In the genomic region with DNA sequence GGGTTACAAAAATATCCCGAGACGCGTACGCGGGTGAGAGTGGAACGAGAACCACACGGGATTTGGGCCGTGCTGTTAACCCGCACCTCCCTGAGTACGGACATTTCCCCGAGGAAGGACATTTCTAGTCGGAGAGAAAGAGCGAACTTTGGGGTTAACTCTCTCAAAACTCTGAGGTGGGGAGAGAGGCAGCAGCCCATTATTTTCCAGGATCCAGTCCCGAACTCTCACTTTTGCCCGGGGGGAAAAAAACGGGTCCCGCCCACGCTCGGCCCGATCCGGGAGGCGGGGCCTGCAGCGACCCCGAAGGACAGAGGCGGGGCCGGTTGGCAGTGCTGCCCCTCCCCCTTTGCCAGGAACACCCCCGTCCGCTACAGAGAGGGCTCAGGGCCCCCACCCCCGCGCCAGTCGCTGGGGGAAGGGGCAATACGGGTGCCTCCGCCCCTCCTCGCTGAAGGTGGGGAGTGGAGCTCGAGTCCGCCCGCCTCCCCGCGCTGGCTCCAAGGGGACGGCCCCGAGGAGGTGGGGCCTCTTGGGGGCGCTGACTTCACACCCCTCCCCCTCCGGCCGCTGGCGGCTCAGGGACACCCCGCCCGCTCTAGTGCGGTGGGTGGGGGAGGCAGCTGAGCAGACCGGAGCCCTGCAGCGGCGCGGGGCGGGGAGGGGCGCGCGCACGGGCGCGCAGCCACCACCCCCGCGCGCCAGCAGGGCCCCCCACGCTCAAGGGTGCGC, we compare ENCODE assay signal across 1 cellular context.
TF ChIP-seq lines count a peak whose summit lies in the region.

No MANE protein-coding gene starts in this region.

TF ChIP-seq in WTC11, 78 proteins besides CTCF, POLR2A, EP300 and RAD21 (continued from another document):
- TF ChIP-seq, protein P1, sequence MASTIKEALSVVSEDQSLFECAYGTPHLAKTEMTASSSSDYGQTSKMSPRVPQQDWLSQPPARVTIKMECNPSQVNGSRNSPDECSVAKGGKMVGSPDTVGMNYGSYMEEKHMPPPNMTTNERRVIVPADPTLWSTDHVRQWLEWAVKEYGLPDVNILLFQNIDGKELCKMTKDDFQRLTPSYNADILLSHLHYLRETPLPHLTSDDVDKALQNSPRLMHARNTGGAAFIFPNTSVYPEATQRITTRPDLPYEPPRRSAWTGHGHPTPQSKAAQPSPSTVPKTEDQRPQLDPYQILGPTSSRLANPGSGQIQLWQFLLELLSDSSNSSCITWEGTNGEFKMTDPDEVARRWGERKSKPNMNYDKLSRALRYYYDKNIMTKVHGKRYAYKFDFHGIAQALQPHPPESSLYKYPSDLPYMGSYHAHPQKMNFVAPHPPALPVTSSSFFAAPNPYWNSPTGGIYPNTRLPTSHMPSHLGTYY (CRISPR knock-in tag; IDR thresholded peaks at IDR 0.05): peak; percentile 7; the same call in 1 of the 2 replicates
- peak; percentile 29; the same call in 1 of the 2 replicates for TF ChIP-seq ETV6 (CRISPR knock-in tag; IDR thresholded peaks at IDR 0.05)
- TF ChIP-seq MYBL2 (CRISPR knock-in tag; IDR thresholded peaks at IDR 0.05): peak; percentile 96; the same call in 1 of the 2 replicates
- TF ChIP-seq, protein P2, sequence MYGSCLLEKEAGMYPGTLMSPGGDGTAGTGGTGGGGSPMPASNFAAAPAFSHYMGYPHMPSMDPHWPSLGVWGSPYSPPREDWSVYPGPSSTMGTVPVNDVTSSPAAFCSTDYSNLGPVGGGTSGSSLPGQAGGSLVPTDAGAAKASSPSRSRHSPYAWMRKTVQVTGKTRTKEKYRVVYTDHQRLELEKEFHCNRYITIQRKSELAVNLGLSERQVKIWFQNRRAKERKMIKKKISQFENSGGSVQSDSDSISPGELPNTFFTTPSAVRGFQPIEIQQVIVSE (CRISPR knock-in tag; IDR thresholded peaks at IDR 0.05; ENCODE audit: borderline replicate concordance): no peak
- TF ChIP-seq TEAD1 (CRISPR knock-in tag; IDR thresholded peaks at IDR 0.05): 0 out of 2 replicates have a peak, but pooled peaks have one; percentile 41
- TF ChIP-seq PRRX2 (CRISPR knock-in tag; IDR thresholded peaks at IDR 0.05): peak; percentile 38; the same call in 1 of the 2 replicates
- 0 out of 2 replicates have a peak, but pooled peaks have one; percentile 56 for TF ChIP-seq ZNF232 (CRISPR knock-in tag; IDR thresholded peaks at IDR 0.05)
- peak; percentile 58; the same call in 1 of the 2 replicates for TF ChIP-seq CREM (CRISPR knock-in tag; IDR thresholded peaks at IDR 0.05)
- TF ChIP-seq FOXP1 (CRISPR knock-in tag; IDR thresholded peaks at IDR 0.05; ENCODE audit: borderline replicate concordance): peak; percentile 41; the same call in 1 of the 2 replicates
- TF ChIP-seq SMAD3 (CRISPR knock-in tag; IDR thresholded peaks at IDR 0.05; ENCODE audit: borderline replicate concordance): peak; percentile 66; the same call in 1 of the 2 replicates
- TF ChIP-seq, protein P3, sequence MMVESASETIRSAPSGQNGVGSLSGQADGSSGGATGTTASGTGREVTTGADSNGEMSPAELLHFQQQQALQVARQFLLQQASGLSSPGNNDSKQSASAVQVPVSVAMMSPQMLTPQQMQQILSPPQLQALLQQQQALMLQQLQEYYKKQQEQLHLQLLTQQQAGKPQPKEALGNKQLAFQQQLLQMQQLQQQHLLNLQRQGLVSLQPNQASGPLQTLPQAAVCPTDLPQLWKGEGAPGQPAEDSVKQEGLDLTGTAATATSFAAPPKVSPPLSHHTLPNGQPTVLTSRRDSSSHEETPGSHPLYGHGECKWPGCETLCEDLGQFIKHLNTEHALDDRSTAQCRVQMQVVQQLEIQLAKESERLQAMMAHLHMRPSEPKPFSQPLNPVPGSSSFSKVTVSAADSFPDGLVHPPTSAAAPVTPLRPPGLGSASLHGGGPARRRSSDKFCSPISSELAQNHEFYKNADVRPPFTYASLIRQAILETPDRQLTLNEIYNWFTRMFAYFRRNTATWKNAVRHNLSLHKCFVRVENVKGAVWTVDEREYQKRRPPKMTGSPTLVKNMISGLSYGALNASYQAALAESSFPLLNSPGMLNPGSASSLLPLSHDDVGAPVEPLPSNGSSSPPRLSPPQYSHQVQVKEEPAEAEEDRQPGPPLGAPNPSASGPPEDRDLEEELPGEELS (CRISPR knock-in tag; IDR thresholded peaks at IDR 0.05): peak; percentile 71; the same call in 1 of the 2 replicates
- no peak for TF ChIP-seq ZNF138 (CRISPR knock-in tag; conservative IDR thresholded peaks at IDR 0.05)
- TF ChIP-seq NFATC4 (CRISPR knock-in tag; IDR thresholded peaks at IDR 0.05): peak; percentile 64; the same call in 1 of the 2 replicates
- TF ChIP-seq CREB1 (CRISPR knock-in tag; IDR thresholded peaks at IDR 0.05): no peak
- TF ChIP-seq NFYB (CRISPR knock-in tag; conservative IDR thresholded peaks at IDR 0.05; ENCODE audit: low read depth): no peak
- TF ChIP-seq, protein P4, sequence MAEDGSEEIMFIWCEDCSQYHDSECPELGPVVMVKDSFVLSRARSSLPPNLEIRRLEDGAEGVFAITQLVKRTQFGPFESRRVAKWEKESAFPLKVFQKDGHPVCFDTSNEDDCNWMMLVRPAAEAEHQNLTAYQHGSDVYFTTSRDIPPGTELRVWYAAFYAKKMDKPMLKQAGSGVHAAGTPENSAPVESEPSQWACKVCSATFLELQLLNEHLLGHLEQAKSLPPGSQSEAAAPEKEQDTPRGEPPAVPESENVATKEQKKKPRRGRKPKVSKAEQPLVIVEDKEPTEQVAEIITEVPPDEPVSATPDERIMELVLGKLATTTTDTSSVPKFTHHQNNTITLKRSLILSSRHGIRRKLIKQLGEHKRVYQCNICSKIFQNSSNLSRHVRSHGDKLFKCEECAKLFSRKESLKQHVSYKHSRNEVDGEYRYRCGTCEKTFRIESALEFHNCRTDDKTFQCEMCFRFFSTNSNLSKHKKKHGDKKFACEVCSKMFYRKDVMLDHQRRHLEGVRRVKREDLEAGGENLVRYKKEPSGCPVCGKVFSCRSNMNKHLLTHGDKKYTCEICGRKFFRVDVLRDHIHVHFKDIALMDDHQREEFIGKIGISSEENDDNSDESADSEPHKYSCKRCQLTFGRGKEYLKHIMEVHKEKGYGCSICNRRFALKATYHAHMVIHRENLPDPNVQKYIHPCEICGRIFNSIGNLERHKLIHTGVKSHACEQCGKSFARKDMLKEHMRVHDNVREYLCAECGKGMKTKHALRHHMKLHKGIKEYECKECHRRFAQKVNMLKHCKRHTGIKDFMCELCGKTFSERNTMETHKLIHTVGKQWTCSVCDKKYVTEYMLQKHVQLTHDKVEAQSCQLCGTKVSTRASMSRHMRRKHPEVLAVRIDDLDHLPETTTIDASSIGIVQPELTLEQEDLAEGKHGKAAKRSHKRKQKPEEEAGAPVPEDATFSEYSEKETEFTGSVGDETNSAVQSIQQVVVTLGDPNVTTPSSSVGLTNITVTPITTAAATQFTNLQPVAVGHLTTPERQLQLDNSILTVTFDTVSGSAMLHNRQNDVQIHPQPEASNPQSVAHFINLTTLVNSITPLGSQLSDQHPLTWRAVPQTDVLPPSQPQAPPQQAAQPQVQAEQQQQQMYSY (CRISPR knock-in tag; IDR thresholded peaks at IDR 0.05): 0 out of 2 replicates have a peak, but pooled peaks have one; percentile 13
- TF ChIP-seq, protein P5, sequence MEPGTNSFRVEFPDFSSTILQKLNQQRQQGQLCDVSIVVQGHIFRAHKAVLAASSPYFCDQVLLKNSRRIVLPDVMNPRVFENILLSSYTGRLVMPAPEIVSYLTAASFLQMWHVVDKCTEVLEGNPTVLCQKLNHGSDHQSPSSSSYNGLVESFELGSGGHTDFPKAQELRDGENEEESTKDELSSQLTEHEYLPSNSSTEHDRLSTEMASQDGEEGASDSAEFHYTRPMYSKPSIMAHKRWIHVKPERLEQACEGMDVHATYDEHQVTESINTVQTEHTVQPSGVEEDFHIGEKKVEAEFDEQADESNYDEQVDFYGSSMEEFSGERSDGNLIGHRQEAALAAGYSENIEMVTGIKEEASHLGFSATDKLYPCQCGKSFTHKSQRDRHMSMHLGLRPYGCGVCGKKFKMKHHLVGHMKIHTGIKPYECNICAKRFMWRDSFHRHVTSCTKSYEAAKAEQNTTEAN (CRISPR knock-in tag; IDR thresholded peaks at IDR 0.05): peak; percentile 70; the same call in 1 of the 2 replicates
- TF ChIP-seq, protein P6, sequence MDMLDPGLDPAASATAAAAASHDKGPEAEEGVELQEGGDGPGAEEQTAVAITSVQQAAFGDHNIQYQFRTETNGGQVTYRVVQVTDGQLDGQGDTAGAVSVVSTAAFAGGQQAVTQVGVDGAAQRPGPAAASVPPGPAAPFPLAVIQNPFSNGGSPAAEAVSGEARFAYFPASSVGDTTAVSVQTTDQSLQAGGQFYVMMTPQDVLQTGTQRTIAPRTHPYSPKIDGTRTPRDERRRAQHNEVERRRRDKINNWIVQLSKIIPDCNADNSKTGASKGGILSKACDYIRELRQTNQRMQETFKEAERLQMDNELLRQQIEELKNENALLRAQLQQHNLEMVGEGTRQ (CRISPR knock-in tag; IDR thresholded peaks at IDR 0.05): no peak
- peak; percentile 77; the same call in 1 of the 2 replicates for TF ChIP-seq ZNF416 (CRISPR knock-in tag; IDR thresholded peaks at IDR 0.05)
- TF ChIP-seq, protein P7, sequence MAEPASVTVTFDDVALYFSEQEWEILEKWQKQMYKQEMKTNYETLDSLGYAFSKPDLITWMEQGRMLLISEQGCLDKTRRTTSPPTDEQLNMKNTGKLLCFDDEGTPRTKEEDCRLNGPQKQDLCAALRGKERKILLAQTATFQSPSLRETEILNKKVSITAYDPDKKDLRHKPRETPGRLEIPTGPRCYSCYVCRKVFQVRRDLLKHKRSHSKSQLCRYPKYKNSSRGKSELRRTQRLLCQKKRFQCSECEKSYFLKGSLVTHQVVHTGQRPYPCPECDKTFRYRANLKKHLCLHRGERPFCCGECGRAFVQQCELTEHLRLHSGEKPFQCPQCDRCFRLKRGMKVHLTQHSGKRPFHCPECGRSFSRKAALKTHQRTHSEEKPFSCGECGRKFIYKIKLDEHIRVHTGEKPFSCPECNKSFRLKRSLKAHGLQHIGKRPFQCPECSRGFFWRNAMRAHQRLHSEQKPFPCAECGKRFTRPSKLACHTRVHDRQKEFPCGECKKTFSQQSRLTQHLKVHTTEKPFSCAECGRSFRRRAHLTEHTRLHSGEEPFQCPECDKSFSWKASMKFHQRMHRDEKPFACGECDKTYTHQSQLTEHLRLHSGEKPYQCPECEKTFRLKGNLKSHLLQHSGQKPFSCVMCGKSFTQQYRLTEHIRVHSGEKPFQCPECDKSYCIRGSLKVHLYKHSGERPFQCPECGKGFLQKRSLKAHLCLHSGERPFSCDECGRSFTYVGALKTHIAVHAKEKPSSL (CRISPR knock-in tag; conservative IDR thresholded peaks at IDR 0.05): peak; percentile 66; the same call in 1 of the 2 replicates
